ENCODE assay signal across 33 cellular contexts in the genomic region with DNA sequence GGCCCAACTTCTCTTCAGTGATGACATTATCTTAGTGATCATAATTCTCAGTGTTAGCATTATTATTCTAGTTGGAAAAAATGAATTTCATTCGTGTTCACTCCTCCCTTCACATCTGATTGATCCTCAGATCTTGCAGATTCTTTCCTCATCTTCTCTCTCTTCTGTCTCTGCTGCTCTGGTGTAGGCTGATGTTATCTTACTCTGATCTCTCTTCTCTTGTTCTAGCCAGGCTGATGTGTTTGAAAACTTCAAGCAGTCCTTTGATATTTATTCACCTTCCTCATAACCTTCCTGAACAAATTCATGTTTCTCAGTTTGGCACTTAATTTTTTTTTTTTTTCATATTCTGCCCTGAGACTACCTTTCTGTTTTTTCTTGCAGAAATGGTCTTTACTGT. TPM values are rescaled to one million over a fixed set of nuclear protein-coding genes. Genes with fewer than 3 reads are reported as not detected.
DNase-seq lines count a peak whose midpoint lies in the region; ATAC-seq and TF ChIP-seq lines count a peak whose summit lies in the region.
"Had no signal": no experiment of that assay in that cellular context is flagged by ENCODE, and none has a peak within 500 bp of the region (broad histone marks: within the 10 kb centered on the region; RNA-seq: fewer than 3 reads in every experiment).

No MANE protein-coding gene starts in this region.

- H3K27ac ChIP-seq in CD4-positive, alpha-beta memory T cell (ENCODE audit: low read depth, low read length): no peak overlapping the region
- H3K27ac ChIP-seq: A549, breast epithelium, heart right ventricle, tibial artery had no signal

- H3K36me3 ChIP-seq in CD4-positive, alpha-beta memory T cell (ENCODE audit: insufficient read depth, low read length): peaks cover 9% of the 10 kb centered on the region
- H3K36me3 ChIP-seq: breast epithelium had no signal

- peaks cover 31% of the 10 kb centered on the region for H3K4me1 ChIP-seq in CD4-positive, alpha-beta memory T cell (ENCODE audit: insufficient read depth, low read length)
- H3K4me1 ChIP-seq: breast epithelium had no signal

- TF ChIP-seq CTCF in chondrocyte (IDR thresholded peaks at IDR 0.05) (no peak), GM20000 (IDR thresholded peaks at IDR 0.05; ENCODE audit: extremely low read depth, missing control alignments) (no peak)

- no peaks in the 10 kb centered on the region for H3K9me3 ChIP-seq in CD4-positive, alpha-beta memory T cell (ENCODE audit: control insufficient read depth in 1 of 2, low read length in 2 of 2)
- H3K9me3 ChIP-seq: A549, breast epithelium, HAP-1, heart right ventricle, tibial artery had no signal

- no peak overlapping the region for H3K4me3 ChIP-seq in CD4-positive, alpha-beta memory T cell (ENCODE audit: low read length in 2 of 2)
- H3K4me3 ChIP-seq: A549, breast epithelium, HAP-1, heart right ventricle, SK-N-MC, tibial artery had no signal

- no peak for TF ChIP-seq POLR2A in GM18505 (IDR thresholded peaks at IDR 0.05; ENCODE audit: borderline replicate concordance, extremely low read depth, insufficient read depth, insufficient read length)

- H3K27me3 ChIP-seq in CD4-positive, alpha-beta memory T cell (ENCODE audit: insufficient read depth, low read length): no peaks in the 10 kb centered on the region
- H3K27me3 ChIP-seq: breast epithelium, heart right ventricle, tibial artery had no signal

- POLR2A ChIA-PET in CD4-positive, alpha-beta memory T cell (lab: Charles Lee; ENCODE audit: partially characterized antibody): interaction anchor here (1.5 kb wide), 1 partner anchor 10 kb away, joined by 3 read pairs; no protein-coding TSS in a partner anchor
- POLR2A ChIA-PET in activated CD4-positive, alpha-beta memory T cell treated with anti-CD3 and anti-CD28 coated beads for 36 hours (lab: Charles Lee): no interaction called here

- peaks cover 22% of the 10 kb centered on the region for H3K4me1 Mint-ChIP-seq in activated CD4-positive, alpha-beta T cell treated with anti-CD3 and anti-CD28 coated beads, Interleukin-2, amount 10 ng/mL, durations not matched to agents 24 days and 14 days
- H3K4me1 Mint-ChIP-seq in CD4-positive, alpha-beta memory T cell: peaks cover 23 to 48% (median 30%) of the 10 kb centered on the region in 4 donors
- peaks cover 39% of the 10 kb centered on the region for H3K4me1 Mint-ChIP-seq in activated CD4-positive, alpha-beta memory T cell treated with anti-CD3 and anti-CD28 coated beads for 36 hours (ENCODE audit: low read depth)
- H3K4me1 Mint-ChIP-seq in chondrocyte (ENCODE audit: low read depth): peaks cover 13% of the 10 kb centered on the region

- no peaks in the 10 kb centered on the region for H3K9me3 Mint-ChIP-seq in activated CD4-positive, alpha-beta T cell treated with anti-CD3 and anti-CD28 coated beads, Interleukin-2, amount 10 ng/mL, durations not matched to agents 24 days and 14 days
- no peaks in the 10 kb centered on the region for H3K9me3 Mint-ChIP-seq in CD4-positive, alpha-beta memory T cell
- H3K9me3 Mint-ChIP-seq in activated CD4-positive, alpha-beta memory T cell treated with anti-CD3 and anti-CD28 coated beads for 36 hours: no peaks in the 10 kb centered on the region
- H3K9me3 Mint-ChIP-seq in chondrocyte (ENCODE audit: low read depth): no peaks in the 10 kb centered on the region
- H3K9me3 Mint-ChIP-seq: naive B cell had no signal

- ATAC-seq in GM18505 (IDR thresholded peaks at IDR 0.05; ENCODE audit: unreplicated experiment): no peak
- ATAC-seq: A549, heart right ventricle, sciatic nerve had no signal

- H3K4me3 Mint-ChIP-seq in activated CD4-positive, alpha-beta T cell treated with anti-CD3 and anti-CD28 coated beads, Interleukin-2, amount 10 ng/mL, durations not matched to agents 24 days and 14 days: no peak overlapping the region
- H3K4me3 Mint-ChIP-seq in CD4-positive, alpha-beta memory T cell: no peak overlapping the region
- no peak overlapping the region for H3K4me3 Mint-ChIP-seq in activated CD4-positive, alpha-beta memory T cell treated with anti-CD3 and anti-CD28 coated beads for 36 hours
- no peak overlapping the region for H3K4me3 Mint-ChIP-seq in chondrocyte (ENCODE audit: unreplicated experiment)
- H3K4me3 Mint-ChIP-seq: naive B cell had no signal

- intact Hi-C loops in activated CD4-positive, alpha-beta T cell treated with anti-CD3 and anti-CD28 coated beads, Interleukin-2, amount 10 ng/mL, durations not matched to agents 24 days and 14 days (cut with micrococcal nuclease): no loop called here
- intact Hi-C loops in CD4-positive, alpha-beta memory T cell (cut with micrococcal nuclease): no loop called here
- intact Hi-C loops in activated CD4-positive, alpha-beta memory T cell treated with anti-CD3 and anti-CD28 coated beads for 36 hours (cut with micrococcal nuclease): loop anchor here (1.0 kb wide), 1 partner anchor 45 kb away; no protein-coding TSS in a partner anchor

- DNase-seq in activated CD4-positive, alpha-beta T cell treated with anti-CD3 and anti-CD28 coated beads, Interleukin-2, amount 10 ng/mL, durations not matched to agents 24 days and 14 days: no peak
- no peak for DNase-seq in activated CD4-positive, alpha-beta T cell treated with anti-CD3 and anti-CD28 coated beads for 4 hours
- DNase-seq in CD4-positive, alpha-beta memory T cell: no peak
- no peak for DNase-seq in activated CD4-positive, alpha-beta memory T cell treated with anti-CD3 and anti-CD28 coated beads for 36 hours
- DNase-seq in chondrocyte (ENCODE audit: low spot score) (no peak), GM20000 (ENCODE audit: low spot score) (no peak), retina (no peak)
- DNase-seq: activated CD4-positive, alpha-beta T cell treated with anti-CD3 and anti-CD28 coated beads for 48 hours; activated CD8-positive, alpha-beta memory T cell treated with anti-CD3 and anti-CD28 coated beads, Interleukin-2, amount 50 U/mL, for 48 hours; activated gamma-delta T cell; AML-193; anterior cingulate cortex; heart right ventricle; KG1; kidney; midbrain; naive B cell; NCI-H1105 treated with DMSO at 0.1 percent for 48 hours; NCI-H1930; NCI-H2171 treated with DMSO at 0.1 percent for 48 hours; NCI-H510A; nucleus accumbens; stimulated activated CD8-positive, alpha-beta memory T cell treated with anti-CD3 and anti-CD28 coated beads, Interleukin-4, amount 100 ng/mL, for 48 hours; tibial artery had no signal

- no peaks in the 10 kb centered on the region for H3K27me3 Mint-ChIP-seq in activated CD4-positive, alpha-beta T cell treated with anti-CD3 and anti-CD28 coated beads, Interleukin-2, amount 10 ng/mL, durations not matched to agents 24 days and 14 days
- no peaks in the 10 kb centered on the region for H3K27me3 Mint-ChIP-seq in CD4-positive, alpha-beta memory T cell
- H3K27me3 Mint-ChIP-seq in activated CD4-positive, alpha-beta memory T cell treated with anti-CD3 and anti-CD28 coated beads for 36 hours: no peaks in the 10 kb centered on the region
- H3K27me3 Mint-ChIP-seq in chondrocyte (ENCODE audit: low read depth): no peaks in the 10 kb centered on the region
- H3K27me3 Mint-ChIP-seq: naive B cell, progenitor cell of endocrine pancreas had no signal

- peaks cover 53% of the 10 kb centered on the region for H3K36me3 Mint-ChIP-seq in activated CD4-positive, alpha-beta T cell treated with anti-CD3 and anti-CD28 coated beads, Interleukin-2, amount 10 ng/mL, durations not matched to agents 24 days and 14 days (ENCODE audit: low read depth)
- peaks cover 12 to 39% of the 10 kb centered on the region in 2 donors for H3K36me3 Mint-ChIP-seq in CD4-positive, alpha-beta memory T cell
- peaks cover 37% of the 10 kb centered on the region for H3K36me3 Mint-ChIP-seq in activated CD4-positive, alpha-beta memory T cell treated with anti-CD3 and anti-CD28 coated beads for 36 hours
- peaks cover 35% of the 10 kb centered on the region for H3K36me3 Mint-ChIP-seq in chondrocyte (ENCODE audit: low read depth)

- peak overlapping the region; percentile 39 for H3K27ac Mint-ChIP-seq in activated CD4-positive, alpha-beta T cell treated with anti-CD3 and anti-CD28 coated beads, Interleukin-2, amount 10 ng/mL, durations not matched to agents 24 days and 14 days
- H3K27ac Mint-ChIP-seq in CD4-positive, alpha-beta memory T cell: peak overlapping the region; percentile 0 to 56 (median 28)
- H3K27ac Mint-ChIP-seq in activated CD4-positive, alpha-beta memory T cell treated with anti-CD3 and anti-CD28 coated beads for 36 hours: peak overlapping the region; percentile 9
- peak overlapping the region; percentile 57 for H3K27ac Mint-ChIP-seq in chondrocyte (ENCODE audit: unreplicated experiment)

- CTCF ChIA-PET in CD4-positive, alpha-beta memory T cell (lab: Charles Lee; ENCODE audit: partially characterized antibody): no interaction called here
- CTCF ChIA-PET in activated CD4-positive, alpha-beta memory T cell treated with anti-CD3 and anti-CD28 coated beads for 36 hours (lab: Charles Lee): no interaction called here

RNA-seq across cellular contexts. Expression of a gene that starts 5.6 kb away (rescaled TPM):
- total RNA-seq in activated CD4-positive, alpha-beta T cell treated with anti-CD3 and anti-CD28 coated beads, Interleukin-2, amount 10 ng/mL, durations not matched to agents 24 days and 14 days: 32.9 and 34.6 TPM in 2 replicates
- total RNA-seq in CD4-positive, alpha-beta memory T cell: 10 to 100 TPM; 23.8 to 25.0 TPM
- polyA plus RNA-seq in CD4-positive, alpha-beta memory T cell: 10 to 100 TPM; 22.4 to 24.1 TPM
- total RNA-seq in activated CD4-positive, alpha-beta memory T cell treated with anti-CD3 and anti-CD28 coated beads for 36 hours: 10 to 100 TPM; 21.7 to 23.4 TPM
- 13.8 to 20.5 TPM (median 15.0 TPM) in 3 replicates for total RNA-seq in chondrocyte

RNA-seq across cellular contexts. Expression of a gene that starts 42.1 kb away (rescaled TPM):
- total RNA-seq in activated CD4-positive, alpha-beta T cell treated with anti-CD3 and anti-CD28 coated beads, Interleukin-2, amount 10 ng/mL, durations not matched to agents 24 days and 14 days: 158 and 163 TPM in 2 replicates
- total RNA-seq in CD4-positive, alpha-beta memory T cell: 10 to 100 TPM; 88.8 TPM
- 10 to 100 TPM; 50.2 to 50.8 TPM for polyA plus RNA-seq in CD4-positive, alpha-beta memory T cell
- 100 to 1,000 TPM; 145 to 153 TPM for total RNA-seq in activated CD4-positive, alpha-beta memory T cell treated with anti-CD3 and anti-CD28 coated beads for 36 hours
- 94.2 to 213 TPM (median 193 TPM) in 3 replicates for total RNA-seq in chondrocyte

RNA-seq across cellular contexts. Expression of a gene that starts 55.7 kb away (rescaled TPM):
- total RNA-seq in activated CD4-positive, alpha-beta T cell treated with anti-CD3 and anti-CD28 coated beads, Interleukin-2, amount 10 ng/mL, durations not matched to agents 24 days and 14 days: 0.40 TPM in 1 of 2 replicates, not detected in the other
- not detected for total RNA-seq in CD4-positive, alpha-beta memory T cell
- not detected for polyA plus RNA-seq in CD4-positive, alpha-beta memory T cell
- not detected for total RNA-seq in activated CD4-positive, alpha-beta memory T cell treated with anti-CD3 and anti-CD28 coated beads for 36 hours
- total RNA-seq in chondrocyte: 0.10 to 0.38 TPM in 2 of 3 replicates, not detected in the other
- total RNA-seq: breast epithelium, endothelial cell of umbilical vein, heart right ventricle, MCF 10A had no signal
- polyA plus RNA-seq: heart right ventricle had no signal
